ENCODE assay signal across 1 cellular context in the genomic region with DNA sequence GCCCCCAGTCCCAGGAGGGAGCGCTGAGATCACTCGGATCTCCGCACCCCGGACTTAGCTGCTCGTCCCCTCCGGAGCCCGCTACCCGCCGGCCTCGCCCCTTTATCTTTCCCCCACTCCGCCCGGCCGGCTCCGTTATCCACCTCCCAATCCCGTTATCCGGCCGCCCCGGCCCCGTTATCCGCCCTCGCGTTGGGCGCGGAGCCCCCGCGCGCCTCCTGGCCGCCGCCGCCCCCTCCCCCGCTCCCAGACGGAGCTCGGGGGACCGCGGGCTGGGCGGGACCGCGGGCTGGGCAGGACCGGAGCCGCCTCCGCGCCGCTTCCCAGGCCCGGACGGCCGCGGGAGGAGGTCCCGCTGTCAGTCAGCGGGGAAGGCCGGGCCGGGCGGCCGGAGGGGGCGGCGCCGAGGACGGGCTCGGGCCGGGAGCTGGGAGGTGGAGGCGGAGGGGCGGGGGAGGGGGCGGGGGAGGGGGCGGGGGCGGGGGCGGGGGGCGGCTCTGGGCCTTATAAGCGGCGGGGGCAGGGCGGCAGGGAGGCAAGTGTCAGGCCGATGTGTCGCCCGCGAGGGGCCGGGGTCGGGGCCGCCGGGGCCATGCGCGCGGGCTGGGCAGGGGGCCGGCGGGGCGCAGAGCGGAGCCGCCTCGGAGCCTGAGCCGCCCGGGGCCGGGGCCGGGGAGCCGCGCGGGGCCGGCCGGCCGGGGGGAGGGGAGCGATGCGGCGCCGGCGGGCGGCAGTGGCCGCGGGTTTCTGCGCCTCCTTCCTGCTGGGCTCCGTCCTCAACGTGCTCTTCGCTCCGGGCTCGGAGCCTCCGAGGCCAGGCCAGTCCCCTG.
TF ChIP-seq lines count a peak whose summit lies in the region.

A gene with protein sequence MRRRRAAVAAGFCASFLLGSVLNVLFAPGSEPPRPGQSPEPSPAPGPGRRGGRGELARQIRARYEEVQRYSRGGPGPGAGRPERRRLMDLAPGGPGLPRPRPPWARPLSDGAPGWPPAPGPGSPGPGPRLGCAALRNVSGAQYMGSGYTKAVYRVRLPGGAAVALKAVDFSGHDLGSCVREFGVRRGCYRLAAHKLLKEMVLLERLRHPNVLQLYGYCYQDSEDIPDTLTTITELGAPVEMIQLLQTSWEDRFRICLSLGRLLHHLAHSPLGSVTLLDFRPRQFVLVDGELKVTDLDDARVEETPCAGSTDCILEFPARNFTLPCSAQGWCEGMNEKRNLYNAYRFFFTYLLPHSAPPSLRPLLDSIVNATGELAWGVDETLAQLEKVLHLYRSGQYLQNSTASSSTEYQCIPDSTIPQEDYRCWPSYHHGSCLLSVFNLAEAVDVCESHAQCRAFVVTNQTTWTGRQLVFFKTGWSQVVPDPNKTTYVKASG (plus strand): TSS at position 534 of the 830 bp plus-strand sequence. CDS start 179 bp downstream, at position 713.

TF ChIP-seq in HepG2, 621 proteins besides CTCF, POLR2A, EP300 and RAD21 (continues in another document):
- TF ChIP-seq UBTF (CRISPR knock-in tag; IDR thresholded peaks at IDR 0.05) = peak; percentile 14; the same call in 1 of the 2 replicates
- TF ChIP-seq, protein P1, sequence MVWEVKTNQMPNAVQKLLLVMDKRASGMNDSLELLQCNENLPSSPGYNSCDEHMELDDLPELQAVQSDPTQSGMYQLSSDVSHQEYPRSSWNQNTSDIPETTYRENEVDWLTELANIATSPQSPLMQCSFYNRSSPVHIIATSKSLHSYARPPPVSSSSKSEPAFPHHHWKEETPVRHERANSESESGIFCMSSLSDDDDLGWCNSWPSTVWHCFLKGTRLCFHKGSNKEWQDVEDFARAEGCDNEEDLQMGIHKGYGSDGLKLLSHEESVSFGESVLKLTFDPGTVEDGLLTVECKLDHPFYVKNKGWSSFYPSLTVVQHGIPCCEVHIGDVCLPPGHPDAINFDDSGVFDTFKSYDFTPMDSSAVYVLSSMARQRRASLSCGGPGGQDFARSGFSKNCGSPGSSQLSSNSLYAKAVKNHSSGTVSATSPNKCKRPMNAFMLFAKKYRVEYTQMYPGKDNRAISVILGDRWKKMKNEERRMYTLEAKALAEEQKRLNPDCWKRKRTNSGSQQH (CRISPR knock-in tag; IDR thresholded peaks at IDR 0.05; ENCODE audit: low read depth) = 0 out of 2 replicates have a peak, but pooled peaks have one; percentile 24
- peak; percentile 52 for TF ChIP-seq ZFY (CRISPR knock-in tag; IDR thresholded peaks at IDR 0.05)
- peak; percentile 57; the same call in 1 of the 2 replicates for TF ChIP-seq SALL2 (CRISPR knock-in tag; IDR thresholded peaks at IDR 0.05)
- TF ChIP-seq ISL2 (CRISPR knock-in tag; IDR thresholded peaks at IDR 0.05) = peak; percentile 20; the same call in 1 of the 2 replicates
- TF ChIP-seq NFKB2 (CRISPR knock-in tag; IDR thresholded peaks at IDR 0.05; ENCODE audit: borderline replicate concordance) = peak; percentile 13; the same call in 1 of the 2 replicates
- no peak for TF ChIP-seq CBX5 (CRISPR knock-in tag; IDR thresholded peaks at IDR 0.05; ENCODE audit: borderline replicate concordance)
- TF ChIP-seq ARNT2 (CRISPR knock-in tag; IDR thresholded peaks at IDR 0.05; ENCODE audit: low read depth) = peak; percentile 22; the same call in 1 of the 2 replicates
- TF ChIP-seq PCBP2 (optimal IDR thresholded peaks at IDR 0.05; ENCODE audit: low read depth, low read length, poor library complexity, severe bottlenecking) = no peak
- peak; percentile 45; the same call in 1 of the 2 replicates for TF ChIP-seq TGIF2 (CRISPR knock-in tag; IDR thresholded peaks at IDR 0.05)
- no peak for TF ChIP-seq MAFF (IDR thresholded peaks at IDR 0.05; ENCODE audit: low read depth, low read length)
- TF ChIP-seq ZNF329 (CRISPR knock-in tag; IDR thresholded peaks at IDR 0.05; ENCODE audit: low read depth) = no peak
- peak; percentile 74 for TF ChIP-seq MEIS2 (CRISPR knock-in tag; IDR thresholded peaks at IDR 0.05)
- no peak for TF ChIP-seq HMGXB3 (CRISPR knock-in tag; IDR thresholded peaks at IDR 0.05; ENCODE audit: borderline replicate concordance)
- TF ChIP-seq HNRNPK (IDR thresholded peaks at IDR 0.05; ENCODE audit: low read depth, low read length, poor library complexity, severe bottlenecking) = peak; percentile 20
- peak; percentile 72 for TF ChIP-seq RBFOX2 (IDR thresholded peaks at IDR 0.05; ENCODE audit: low read depth, low read length)
- 0 out of 2 replicates have a peak, but pooled peaks have one; percentile 46 for TF ChIP-seq HES4 (CRISPR knock-in tag; IDR thresholded peaks at IDR 0.05; ENCODE audit: borderline replicate concordance)
- TF ChIP-seq, protein P2, sequence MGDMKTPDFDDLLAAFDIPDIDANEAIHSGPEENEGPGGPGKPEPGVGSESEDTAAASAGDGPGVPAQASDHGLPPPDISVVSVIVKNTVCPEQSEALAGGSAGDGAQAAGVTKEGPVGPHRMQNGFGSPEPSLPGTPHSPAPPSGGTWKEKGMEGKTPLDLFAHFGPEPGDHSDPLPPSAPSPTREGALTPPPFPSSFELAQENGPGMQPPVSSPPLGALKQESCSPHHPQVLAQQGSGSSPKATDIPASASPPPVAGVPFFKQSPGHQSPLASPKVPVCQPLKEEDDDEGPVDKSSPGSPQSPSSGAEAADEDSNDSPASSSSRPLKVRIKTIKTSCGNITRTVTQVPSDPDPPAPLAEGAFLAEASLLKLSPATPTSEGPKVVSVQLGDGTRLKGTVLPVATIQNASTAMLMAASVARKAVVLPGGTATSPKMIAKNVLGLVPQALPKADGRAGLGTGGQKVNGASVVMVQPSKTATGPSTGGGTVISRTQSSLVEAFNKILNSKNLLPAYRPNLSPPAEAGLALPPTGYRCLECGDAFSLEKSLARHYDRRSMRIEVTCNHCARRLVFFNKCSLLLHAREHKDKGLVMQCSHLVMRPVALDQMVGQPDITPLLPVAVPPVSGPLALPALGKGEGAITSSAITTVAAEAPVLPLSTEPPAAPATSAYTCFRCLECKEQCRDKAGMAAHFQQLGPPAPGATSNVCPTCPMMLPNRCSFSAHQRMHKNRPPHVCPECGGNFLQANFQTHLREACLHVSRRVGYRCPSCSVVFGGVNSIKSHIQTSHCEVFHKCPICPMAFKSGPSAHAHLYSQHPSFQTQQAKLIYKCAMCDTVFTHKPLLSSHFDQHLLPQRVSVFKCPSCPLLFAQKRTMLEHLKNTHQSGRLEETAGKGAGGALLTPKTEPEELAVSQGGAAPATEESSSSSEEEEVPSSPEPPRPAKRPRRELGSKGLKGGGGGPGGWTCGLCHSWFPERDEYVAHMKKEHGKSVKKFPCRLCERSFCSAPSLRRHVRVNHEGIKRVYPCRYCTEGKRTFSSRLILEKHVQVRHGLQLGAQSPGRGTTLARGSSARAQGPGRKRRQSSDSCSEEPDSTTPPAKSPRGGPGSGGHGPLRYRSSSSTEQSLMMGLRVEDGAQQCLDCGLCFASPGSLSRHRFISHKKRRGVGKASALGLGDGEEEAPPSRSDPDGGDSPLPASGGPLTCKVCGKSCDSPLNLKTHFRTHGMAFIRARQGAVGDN (CRISPR knock-in tag; IDR thresholded peaks at IDR 0.05) = peak; percentile 27; the same call in 1 of the 2 replicates
- no peak for TF ChIP-seq NONO (IDR thresholded peaks at IDR 0.05)
- peak; percentile 57; the same call in 1 of the 2 replicates for TF ChIP-seq NONO (CRISPR knock-in tag; conservative IDR thresholded peaks at IDR 0.05)
- 0 out of 4 replicates have a peak, but pooled peaks of 1 of the 2 experiments have one; percentile 22 for TF ChIP-seq ATF4 (CRISPR knock-in tag; IDR thresholded peaks at IDR 0.05)
- peak; percentile 22; the same call in 1 of the 2 replicates for TF ChIP-seq ZBTB25 (CRISPR knock-in tag; IDR thresholded peaks at IDR 0.05)
- peak; percentile 51; the same call in 1 of the 2 replicates for TF ChIP-seq SIN3A (IDR thresholded peaks at IDR 0.05; ENCODE audit: borderline replicate concordance, low read depth, low read length)
- TF ChIP-seq ZNF790 (CRISPR knock-in tag; IDR thresholded peaks at IDR 0.05; ENCODE audit: borderline replicate concordance) = peak; percentile 42; the same call in 1 of the 2 replicates
- TF ChIP-seq ZNF564 (CRISPR knock-in tag; IDR thresholded peaks at IDR 0.05) = no peak
- TF ChIP-seq GABPB1 (CRISPR knock-in tag; IDR thresholded peaks at IDR 0.05) = 0 out of 2 replicates have a peak, but pooled peaks have one; percentile 2
- TF ChIP-seq SCMH1 (CRISPR knock-in tag; IDR thresholded peaks at IDR 0.05; ENCODE audit: borderline replicate concordance) = no peak
- TF ChIP-seq PITX1 (CRISPR knock-in tag; IDR thresholded peaks at IDR 0.05) = no peak
- peak; percentile 66; the same call in 1 of the 2 replicates for TF ChIP-seq ZNF777 (CRISPR knock-in tag; IDR thresholded peaks at IDR 0.05)
- TF ChIP-seq, protein P3, sequence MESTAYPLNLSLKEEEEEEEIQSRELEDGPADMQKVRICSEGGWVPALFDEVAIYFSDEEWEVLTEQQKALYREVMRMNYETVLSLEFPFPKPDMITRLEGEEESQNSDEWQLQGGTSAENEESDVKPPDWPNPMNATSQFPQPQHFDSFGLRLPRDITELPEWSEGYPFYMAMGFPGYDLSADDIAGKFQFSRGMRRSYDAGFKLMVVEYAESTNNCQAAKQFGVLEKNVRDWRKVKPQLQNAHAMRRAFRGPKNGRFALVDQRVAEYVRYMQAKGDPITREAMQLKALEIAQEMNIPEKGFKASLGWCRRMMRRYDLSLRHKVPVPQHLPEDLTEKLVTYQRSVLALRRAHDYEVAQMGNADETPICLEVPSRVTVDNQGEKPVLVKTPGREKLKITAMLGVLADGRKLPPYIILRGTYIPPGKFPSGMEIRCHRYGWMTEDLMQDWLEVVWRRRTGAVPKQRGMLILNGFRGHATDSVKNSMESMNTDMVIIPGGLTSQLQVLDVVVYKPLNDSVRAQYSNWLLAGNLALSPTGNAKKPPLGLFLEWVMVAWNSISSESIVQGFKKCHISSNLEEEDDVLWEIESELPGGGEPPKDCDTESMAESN (CRISPR knock-in tag; conservative IDR thresholded peaks at IDR 0.05) = peak; percentile 58; the same call in 1 of the 2 replicates
- no peak for TF ChIP-seq GABPA (IDR thresholded peaks at IDR 0.05; ENCODE audit: low read depth, low read length)
- TF ChIP-seq GABPA (CRISPR knock-in tag; IDR thresholded peaks at IDR 0.05; ENCODE audit: low read depth) = no peak
- 0 out of 2 replicates have a peak, but pooled peaks have one; percentile 8 for TF ChIP-seq MAZ (IDR thresholded peaks at IDR 0.05; ENCODE audit: borderline replicate concordance, low read depth, low read length)
- TF ChIP-seq MAZ (CRISPR knock-in tag; IDR thresholded peaks at IDR 0.05; ENCODE audit: low read depth) = peak; percentile 77; the same call in 1 of the 2 replicates
- TF ChIP-seq FOXA1 (IDR thresholded peaks at IDR 0.05) = no peak
- TF ChIP-seq FOXA1 (CRISPR knock-in tag; IDR thresholded peaks at IDR 0.05) = no peak
- no peak for TF ChIP-seq NCOR1 (IDR thresholded peaks at IDR 0.05; ENCODE audit: borderline replicate concordance, low read length)
- peak; percentile 44 for TF ChIP-seq ZFX (CRISPR knock-in tag; IDR thresholded peaks at IDR 0.05; ENCODE audit: low read depth)
